10 cellular contexts compared by ENCODE assay signal in the genomic region with DNA sequence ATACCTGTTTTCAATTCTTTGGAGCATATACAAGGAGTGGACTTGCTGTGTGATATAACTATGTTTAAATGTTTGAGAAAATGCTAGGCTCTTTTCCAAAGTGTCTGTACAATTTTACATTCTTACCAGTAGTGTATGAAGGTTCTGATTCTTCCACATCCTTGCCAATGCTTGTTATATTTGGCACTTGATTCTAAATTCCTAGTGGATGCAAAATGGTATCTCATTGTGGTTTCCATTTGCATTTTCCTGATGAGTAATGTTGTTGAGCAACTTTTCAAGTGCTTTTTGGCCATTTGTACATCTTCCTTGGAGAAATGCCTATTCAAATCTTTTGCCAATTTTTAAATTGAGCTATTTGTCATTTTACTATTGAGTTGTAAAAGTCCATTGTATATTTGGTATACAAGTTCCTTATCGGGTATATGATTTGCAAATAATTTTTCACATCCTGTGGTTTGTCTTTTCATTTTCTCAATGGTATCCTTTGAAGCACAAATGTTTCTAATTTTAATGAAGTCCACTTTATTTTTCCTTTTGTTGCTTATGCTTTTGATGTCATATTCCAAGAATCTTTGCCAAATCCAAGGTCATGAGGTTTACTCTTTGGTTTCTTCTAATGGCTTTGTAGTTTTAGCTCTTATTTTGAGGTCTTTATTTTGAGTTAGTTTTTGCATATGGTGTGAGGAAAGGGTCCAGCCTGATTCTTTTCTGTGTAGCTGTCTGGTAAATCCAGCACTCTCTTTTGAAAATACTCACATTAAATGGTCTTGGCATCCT.
DNase-seq lines count a peak whose midpoint lies in the region; ATAC-seq and TF ChIP-seq lines count a peak whose summit lies in the region.
"Had no signal": no experiment of that assay in that cellular context is flagged by ENCODE, and none has a peak within 500 bp of the region (broad histone marks: within the 10 kb centered on the region; RNA-seq: fewer than 3 reads in every experiment).

No MANE protein-coding gene starts in this region.

- TF ChIP-seq CTCF in HFF-Myc (IDR thresholded peaks at IDR 0.05; ENCODE audit: low read depth, low read length, missing control alignments) = no peak
- TF ChIP-seq CTCF in astrocyte of the spinal cord (IDR thresholded peaks at IDR 0.05; ENCODE audit: low read depth, low read length) = peak; percentile 18

- H3K4me3 ChIP-seq in HFF-Myc (replicated peaks; ENCODE audit: low read depth, low read length) = no peak overlapping the region
- no peak overlapping the region for H3K4me3 ChIP-seq in astrocyte of the spinal cord (ENCODE audit: low read depth, low read length)

- in situ Hi-C loops in astrocyte of the spinal cord (cut with HindIII; ENCODE audit: low sequenced_read_pairs) = no loop called here

- peak; percentile 46 for DNase-seq in AG08395 (ENCODE audit: low spot score)
- peak; percentile 88 for DNase-seq in HFF-Myc (ENCODE audit: extremely low read depth, low read depth)
- DNase-seq in astrocyte of the spinal cord (ENCODE audit: low read depth, low spot score) = peak; percentile 97
- peak; percentile 32 for DNase-seq in inferior parietal cortex (ENCODE audit: extremely low spot score)
- no peak for DNase-seq in HPDE6-E6E7 (ENCODE audit: extremely low spot score)
- DNase-seq: CD4-positive, CD25-positive, alpha-beta regulatory T cell; RPMI8226 had no signal

- ATAC-seq in GM21515 (IDR thresholded peaks at IDR 0.05; ENCODE audit: unreplicated experiment) (no peak), HG02678 (IDR thresholded peaks at IDR 0.05; ENCODE audit: unreplicated experiment) (no peak), HG03457 (IDR thresholded peaks at IDR 0.05; ENCODE audit: unreplicated experiment) (no peak)
